8 cellular contexts compared by ENCODE assay signal in genomic region chr9:100111235-100111634, GRCh38. TPM values are rescaled to one million over a fixed set of nuclear protein-coding genes. Genes with fewer than 3 reads are reported as not detected.
A peak's percentile ranks its signal among the peaks of the same experiment; 100 is the strongest.
DNase-seq lines count a peak whose midpoint lies in the region; ATAC-seq and TF ChIP-seq lines count a peak whose summit lies in the region.

No MANE protein-coding gene starts in this region.

- CTCF ChIA-PET in AG04450 (lab: Charles Lee): interaction anchor here (0.7 to 1.2 kb wide), 3 partner anchors 10 to 214 kb away, joined by 3 to 4 read pairs (median 3); no protein-coding TSS in a partner anchor

- H3K27me3 ChIP-seq in AG04450 (ENCODE audit: control insufficient read depth, insufficient read depth, low read length): no peaks in the 10 kb centered on the region

- no peaks in the 10 kb centered on the region for H3K9me3 ChIP-seq in AG04450 (ENCODE audit: control insufficient read depth, insufficient read depth, low read length)

- POLR2A ChIA-PET in AG04450 (lab: Yijun Ruan, JAX): interaction anchor here (0.6 to 1.6 kb wide), 2 partner anchors 12 to 782 kb away, joined by 4 to 7 read pairs; partner anchors contain the start of genes ERP44 and INVS

- no peak overlapping the region for H3K4me3 ChIP-seq in AG04450 (ENCODE audit: low read depth, low read length)

- DNase-seq in AG04450 (ENCODE audit: low read depth, low spot score) (peak; percentile 92), NCI-H1105 treated with DMSO at 0.1 percent for 48 hours (lab: John Stamatoyannopoulos, UW) (peak; percentile 23), dedifferentiated amniotic fluid mesenchymal stem cell (ENCODE audit: extremely low spot score) (peak; percentile 96), medulla oblongata (ENCODE audit: extremely low spot score) (peak; percentile 87), COLO668 (lab: John Stamatoyannopoulos, UW; ENCODE audit: unreplicated experiment) (no peak)

- no peak overlapping the region for H3K27ac ChIP-seq in AG04450 (ENCODE audit: low read depth, low read length)

- TF ChIP-seq CTCF in AG04450 (IDR thresholded peaks at IDR 0.05; ENCODE audit: low read depth, low read length): no peak

- ATAC-seq in HG03135 (IDR thresholded peaks at IDR 0.05; ENCODE audit: unreplicated experiment) (no peak), HG02852 (IDR thresholded peaks at IDR 0.05; ENCODE audit: unreplicated experiment) (no peak), GM21447 (IDR thresholded peaks at IDR 0.05; ENCODE audit: unreplicated experiment) (no peak)

RNA-seq across cellular contexts. Expression of gene INVS, which starts 12.2 kb away (rescaled TPM):
- polyA plus RNA-seq in AG04450 (2011; rRNA removed): 20.1 and 22.5 TPM in 2 replicates
- polyA minus RNA-seq in AG04450 (2011; rRNA and poly(A)+ RNA removed): 24.4 and 37.7 TPM in 2 replicates

RNA-seq across cellular contexts. Expression of gene ERP44, which starts 12.4 kb away (rescaled TPM):
- polyA plus RNA-seq in AG04450 (2011; rRNA removed): 20.9 and 28.0 TPM in 2 replicates
- polyA minus RNA-seq in AG04450 (2011; rRNA and poly(A)+ RNA removed): 5.4 and 10.0 TPM in 2 replicates
